ENCODE assay signal across 11 cellular contexts in the genomic region with DNA sequence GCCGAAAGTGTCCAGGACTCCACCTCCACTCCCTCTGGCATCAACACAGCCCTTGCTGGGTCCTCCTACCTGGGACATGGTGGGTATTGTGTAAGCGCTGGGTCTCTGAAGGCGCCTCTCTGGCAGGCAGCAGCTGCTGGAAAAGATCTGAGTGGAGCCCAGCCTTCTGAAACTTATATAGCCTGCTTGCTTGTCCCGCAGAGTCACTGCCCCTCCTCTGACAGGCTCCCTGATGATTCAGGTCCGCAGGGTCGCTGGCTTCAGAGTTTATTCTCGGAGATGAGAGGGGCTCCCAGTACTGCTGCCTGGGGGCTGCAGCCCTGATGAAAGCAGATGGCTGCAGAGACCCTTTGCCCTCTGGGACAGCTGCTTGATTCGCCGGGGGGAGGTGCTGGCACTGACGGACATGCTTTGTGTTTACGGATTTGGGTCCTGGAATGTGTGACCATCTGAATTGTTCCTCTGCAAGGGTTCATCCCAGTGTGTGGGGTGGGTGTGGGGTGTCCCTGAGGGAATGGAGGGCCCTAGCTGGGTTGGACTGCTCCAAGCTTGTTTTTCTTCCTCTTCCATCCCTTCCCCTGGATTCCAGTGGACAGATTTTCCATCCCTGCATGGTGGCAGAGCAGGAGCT. TPM values are rescaled to one million over a fixed set of nuclear protein-coding genes. Genes with fewer than 3 reads are reported as not detected.
DNase-seq lines count a peak whose midpoint lies in the region; ATAC-seq and TF ChIP-seq lines count a peak whose summit lies in the region.
"Had no signal": no experiment of that assay in that cellular context is flagged by ENCODE, and none has a peak within 500 bp of the region (broad histone marks: within the 10 kb centered on the region; RNA-seq: fewer than 3 reads in every experiment).

A gene (minus strand): TSS at position 149 of the 631 bp plus-strand sequence. CDS start 71 bp downstream, at position 78.

- no peaks in the 10 kb centered on the region for H3K9me3 Mint-ChIP-seq in nephron

- no peak for TF ChIP-seq EP300 in transverse colon (IDR thresholded peaks at IDR 0.05; ENCODE audit: low read depth)

- WGBS in transverse colon (ENCODE audit: low coverage in 1 of 2), 2 donors = 73% methylated on average over 11 of the region's 11 CpGs; no CpG with 5 or more reads in 1 of the 2 donors

- H3K27ac Mint-ChIP-seq in nephron = peak within 1 kb of the TSS; percentile 27 to 91 (median 64)

- H3K4me3 Mint-ChIP-seq in nephron = peak within 1 kb of the TSS; percentile 66 to 87 (median 82)

- peak within 1 kb of the TSS; percentile 4 to 62 (median 8) for H3K27ac ChIP-seq in transverse colon

- peak within 1 kb of the TSS; percentile 27 for H3K9ac ChIP-seq in NT2/D1 (ENCODE audit: insufficient read length, low read depth)

- TF ChIP-seq POLR2A in transverse colon (IDR thresholded peaks at IDR 0.05) = no peak

- intact Hi-C loops in transverse colon (cut with DNase I; ENCODE audit: low total_unique reads) (no loop called here), head of caudate nucleus (cut with DNase I) (no loop called here)

- no peaks in the 10 kb centered on the region for H3K27me3 Mint-ChIP-seq in nephron (ENCODE audit: low read depth)

- H3K4me1 Mint-ChIP-seq in nephron = peaks cover 51% of the 10 kb centered on the region

- H3K4me3 ChIP-seq in NT2/D1 (ENCODE audit: insufficient read length, low read depth) = no peak within 1 kb of the TSS
- no peak within 1 kb of the TSS for H3K4me3 ChIP-seq in fibroblast of the aortic adventitia (ENCODE audit: low read depth, low read length)
- H3K4me3 ChIP-seq in transverse colon = no peak within 1 kb of the TSS

- DNase-seq in NT2/D1 (ENCODE audit: low read depth, low spot score) = peak; percentile 30
- DNase-seq in fibroblast of the aortic adventitia (ENCODE audit: low read depth) = peak; percentile 47
- DNase-seq in transverse colon = no peak
- DNase-seq in head of caudate nucleus = no peak
- DNase-seq in SHP77 treated with DMSO at 0.1 percent for 48 hours (lab: John Stamatoyannopoulos, UW) = no peak
- no peak for DNase-seq in EL
- DNase-seq: NCI-H1092, T-helper 9 cell had no signal

- no peaks in the 10 kb centered on the region for H3K27me3 ChIP-seq in NT2/D1 (ENCODE audit: insufficient read depth, insufficient read length)
- no peaks in the 10 kb centered on the region for H3K27me3 ChIP-seq in transverse colon

- peaks cover 34% of the 10 kb centered on the region for H3K4me1 ChIP-seq in NT2/D1 (ENCODE audit: insufficient read depth, insufficient read length)
- peaks cover 5 to 10% (median 6%) of the 10 kb centered on the region in 4 donors for H3K4me1 ChIP-seq in transverse colon

- no peaks in the 10 kb centered on the region for H3K36me3 Mint-ChIP-seq in nephron (ENCODE audit: low read depth)

- H3K9me3 ChIP-seq in NT2/D1 (ENCODE audit: insufficient read depth, low read length) (no peaks in the 10 kb centered on the region), transverse colon (no peaks in the 10 kb centered on the region)

- ATAC-seq in HG02610 (IDR thresholded peaks at IDR 0.05; ENCODE audit: unreplicated experiment) = no peak

- TF ChIP-seq CTCF in fibroblast of the aortic adventitia (IDR thresholded peaks at IDR 0.05; ENCODE audit: insufficient read depth, low read length) = no peak
- no peak for TF ChIP-seq CTCF in nephron (IDR thresholded peaks at IDR 0.05; ENCODE audit: unreplicated experiment in 3 of 3)
- no peak for TF ChIP-seq CTCF in transverse colon (IDR thresholded peaks at IDR 0.05)

- H3K36me3 ChIP-seq in NT2/D1 (ENCODE audit: insufficient read depth, insufficient read length, low read length) = peaks cover 11% of the 10 kb centered on the region
- H3K36me3 ChIP-seq in transverse colon = no peaks in the 10 kb centered on the region

- in situ Hi-C loops in transverse colon (cut with MboI; ENCODE audit: low pct_ligation_motif_present in 1 of 4, low pct_unique_long_range_greater_than_20kb in 1 of 4, low sequenced_read_pairs in 3 of 4) = loop anchor here in 1 of 4 donors (25.0 kb wide), 1 partner anchor 252 kb away; no protein-coding TSS in a partner anchor

RNA-seq across cellular contexts. Expression of the gene that starts here (rescaled TPM):
- total RNA-seq in fibroblast of the aortic adventitia (ENCODE audit: low replicate concordance) (not detected in 2 replicates), transverse colon (10 to 100 TPM in 2 of 4 donors, 1 to 10 TPM in 2; 3.0 to 26.5 (median 11.8) TPM)
- total RNA-seq: astrocyte had no signal

Comparison
In these comparisons a context has a peak if more than half of its experiments do, and no peak if none do; other contexts are left out.
1. Peak in DNase-seq in fibroblast of the aortic adventitia; RNA of the gene not detected or under 1 TPM.